In the genomic region with DNA sequence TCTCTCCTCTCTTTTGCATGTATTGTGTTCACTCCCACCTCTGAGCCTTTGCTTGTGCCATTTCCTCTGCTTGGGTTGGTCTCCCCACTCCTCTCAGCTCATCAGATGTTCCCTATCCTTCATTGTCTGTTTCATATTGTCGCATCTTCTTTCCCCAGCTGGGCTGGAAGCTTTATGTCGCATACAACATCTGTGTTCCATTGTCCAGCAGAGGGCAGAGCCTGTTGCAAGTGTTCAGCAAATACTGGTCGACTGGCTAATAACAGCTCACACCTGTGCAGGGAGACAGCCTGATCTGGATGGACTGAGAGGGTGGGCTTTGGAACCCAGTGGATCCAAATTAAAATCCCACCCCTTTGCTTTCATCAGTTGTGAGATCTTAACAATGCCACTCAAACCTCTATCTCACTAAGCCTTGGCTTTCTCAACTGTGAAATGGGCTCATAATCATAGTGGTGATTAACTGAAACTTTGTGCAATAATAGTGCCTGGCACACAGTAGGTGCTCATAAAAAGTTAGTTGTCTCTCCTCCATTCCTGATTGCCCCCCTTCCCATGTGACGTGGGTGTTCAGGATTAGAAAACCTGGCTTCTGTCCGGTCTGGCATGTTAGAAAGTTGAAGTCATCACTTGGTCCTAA, we compare ENCODE assay signal across 8 cellular contexts.
DNase-seq lines count a peak whose midpoint lies in the region; ATAC-seq and TF ChIP-seq lines count a peak whose summit lies in the region.

No MANE protein-coding gene starts in this region.

- BruUV-seq in MCF 10A (replicated peaks; lab: Mats Ljungman, UMichigan) (no TSS peak), PC-3 (replicated peaks; lab: Mats Ljungman, UMichigan) (no TSS peak)

- no peaks in the 10 kb centered on the region for H4K20me1 ChIP-seq in PC-3 (ENCODE audit: low read length)

- H3K4me1 Mint-ChIP-seq in MCF 10A (ENCODE audit: insufficient read depth, unreplicated experiment), result no peaks in the 10 kb centered on the region

- no peak overlapping the region for H3K4me3 Mint-ChIP-seq in MCF 10A (ENCODE audit: unreplicated experiment)

- H3K9me2 ChIP-seq in PC-3 (replicated peaks; ENCODE audit: low read length), result no peaks in the 10 kb centered on the region

- no peak overlapping the region for H3K4me3 ChIP-seq in breast epithelium
- H3K4me3 ChIP-seq in PC-3 (ENCODE audit: low read length), result no peak overlapping the region
- no peak overlapping the region for H3K4me3 ChIP-seq in fibroblast of the aortic adventitia (ENCODE audit: low read depth, low read length)
- no peak overlapping the region for H3K4me3 ChIP-seq in thymus (ENCODE audit: low read length)

- H3K36me3 Mint-ChIP-seq in MCF 10A (ENCODE audit: insufficient read depth, unreplicated experiment), result no peaks in the 10 kb centered on the region

- H3K4me1 ChIP-seq in breast epithelium, result no peaks in the 10 kb centered on the region
- H3K4me1 ChIP-seq in PC-3 (ENCODE audit: insufficient read depth, low read length), result peaks cover 23% of the 10 kb centered on the region
- H3K4me1 ChIP-seq in thymus (ENCODE audit: control insufficient read depth, insufficient read depth, low read length), result peaks cover 36% of the 10 kb centered on the region

- TF ChIP-seq CTCF in MCF 10A (IDR thresholded peaks at IDR 0.05; ENCODE audit: unreplicated experiment), result peak; percentile 43
- no peak for TF ChIP-seq CTCF in breast epithelium (IDR thresholded peaks at IDR 0.05)
- peak; percentile 78 for TF ChIP-seq CTCF in PC-3 (conservative IDR thresholded peaks at IDR 0.05; ENCODE audit: low read depth, low read length)
- TF ChIP-seq CTCF in fibroblast of the aortic adventitia (IDR thresholded peaks at IDR 0.05; ENCODE audit: insufficient read depth, low read length), result peak; percentile 39

- no peak overlapping the region for H3K9ac ChIP-seq in PC-3 (ENCODE audit: low read length)

- H3K4me2 ChIP-seq in PC-3 (ENCODE audit: low read length), result no peak overlapping the region

- DNase-seq in MCF 10A (ENCODE audit: unreplicated experiment), result peak; percentile 58
- DNase-seq in breast epithelium (ENCODE audit: low spot score in 2 of 2), result no peak
- DNase-seq in PC-3, result peak; percentile 56
- peak; percentile 42 for DNase-seq in fibroblast of the aortic adventitia (ENCODE audit: low read depth)
- no peak for DNase-seq in CD1c-positive myeloid dendritic cell (ENCODE audit: extremely low spot score)
- no peak for DNase-seq in NCI-H1092 (lab: John Stamatoyannopoulos, UW)

- no peak for TF ChIP-seq POLR2A in breast epithelium (IDR thresholded peaks at IDR 0.05)

- H3K27ac ChIP-seq in breast epithelium (no peak overlapping the region), PC-3 (ENCODE audit: low read length) (no peak overlapping the region), thymus (ENCODE audit: low read depth) (peak overlapping the region; percentile 48)

- no peaks in the 10 kb centered on the region for H3K9me3 Mint-ChIP-seq in MCF 10A (ENCODE audit: unreplicated experiment)

- H3K27ac Mint-ChIP-seq in MCF 10A (ENCODE audit: low read depth, unreplicated experiment), result no peak overlapping the region

- no peak overlapping the region for H2AFZ ChIP-seq in PC-3 (ENCODE audit: low read length)

- H3K9me3 ChIP-seq in breast epithelium (no peaks in the 10 kb centered on the region), PC-3 (ENCODE audit: low read length) (no peaks in the 10 kb centered on the region), thymus (ENCODE audit: control insufficient read depth) (no peaks in the 10 kb centered on the region)

- CTCF ChIA-PET in MCF 10A (lab: Yijun Ruan, JAX) (interaction anchor here (0.6 to 1.7 kb wide), 7 partner anchors 11 to 95 kb away, joined by 3 to 6 read pairs (median 3); no protein-coding TSS in a partner anchor), PC-3 (lab: Charles Lee) (interaction anchor here (0.5 to 1.1 kb wide), 4 partner anchors 26 to 101 kb away, joined by 3 to 4 read pairs (median 4); no protein-coding TSS in a partner anchor)

- H3K27me3 ChIP-seq in breast epithelium (no peaks in the 10 kb centered on the region), PC-3 (ENCODE audit: low read length) (no peaks in the 10 kb centered on the region), thymus (ENCODE audit: control insufficient read depth, insufficient read depth) (no peaks in the 10 kb centered on the region)

- intact Hi-C loops in MCF 10A (cut with micrococcal nuclease) (loop anchor here (1.0 kb wide), 2 partner anchors 81 to 92 kb away; no protein-coding TSS in a partner anchor), breast epithelium (cut with DNase I; ENCODE audit: low total_unique reads) (no loop called here), PC-3 (cut with micrococcal nuclease) (loop anchor here (1.0 kb wide), 1 partner anchor 92 kb away; no protein-coding TSS in a partner anchor)

- WGBS in thymus, result 96% methylated on average over 5 of the region's 5 CpGs

- H3K79me2 ChIP-seq in PC-3 (ENCODE audit: low read length), result no peaks in the 10 kb centered on the region

- no peaks in the 10 kb centered on the region for H3K27me3 Mint-ChIP-seq in MCF 10A (ENCODE audit: insufficient read depth, unreplicated experiment)

- no peaks in the 10 kb centered on the region for H3F3A ChIP-seq in PC-3 (ENCODE audit: low read length, unreplicated experiment)

- ATAC-seq in PC-3 (peak; percentile 75), GM19328 (IDR thresholded peaks at IDR 0.05; ENCODE audit: unreplicated experiment) (no peak)

- POLR2A ChIA-PET in MCF 10A (lab: Yijun Ruan, JAX) (no interaction called here), PC-3 (lab: Charles Lee; ENCODE audit: unreplicated experiment) (no interaction called here)

- H3K36me3 ChIP-seq in breast epithelium (no peaks in the 10 kb centered on the region), PC-3 (ENCODE audit: low read depth, low read length) (no peaks in the 10 kb centered on the region), thymus (ENCODE audit: control insufficient read depth, insufficient read depth) (peaks cover 4% of the 10 kb centered on the region)

Comparison
In these comparisons a context has a peak if more than half of its experiments do, and no peak if none do; other contexts are left out.
1. DNase-seq: peak in MCF 10A (single experiment), PC-3 (single experiment) and fibroblast of the aortic adventitia (single experiment); none in breast epithelium (0 of 2), CD1c-positive myeloid dendritic cell (single experiment) and NCI-H1092 (single experiment).
2. CTCF ChIP-seq: peak in MCF 10A (single experiment), PC-3 (single experiment) and fibroblast of the aortic adventitia (single experiment); none in breast epithelium (0 of 3).